8 cellular contexts compared by ENCODE assay signal in the genomic region with DNA sequence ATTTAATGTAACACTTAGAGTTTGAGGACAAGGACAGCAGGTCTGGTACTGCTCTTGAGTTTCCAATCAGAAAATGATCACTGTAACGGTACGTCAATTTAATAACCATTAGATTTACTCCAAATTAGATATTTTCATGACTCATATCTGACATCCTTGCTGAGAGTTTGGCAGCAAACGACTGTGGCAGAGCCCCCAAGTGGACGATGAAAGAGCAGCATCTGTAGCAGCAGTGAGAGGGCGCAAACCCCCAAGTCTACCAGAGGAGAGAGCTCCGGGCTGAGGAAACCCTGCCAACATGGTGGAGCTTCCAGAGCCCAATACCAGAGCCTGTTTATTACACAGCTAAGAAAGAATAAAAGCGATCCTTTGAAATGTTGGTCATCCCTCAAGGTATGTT.
DNase-seq lines count a peak whose midpoint lies in the region; ATAC-seq and TF ChIP-seq lines count a peak whose summit lies in the region.

No MANE protein-coding gene starts in this region.

- ATAC-seq in GM19438 (IDR thresholded peaks at IDR 0.05; ENCODE audit: low read depth, unreplicated experiment) (peak; percentile 96), HG03196 (IDR thresholded peaks at IDR 0.05; ENCODE audit: unreplicated experiment) (peak; percentile 97), body of pancreas (peak; percentile 87)

- DNase-seq in G401 (ENCODE audit: low spot score) (peak; percentile 6), NCI-H82 treated with DMSO at 0.1 percent for 48 hours (lab: John Stamatoyannopoulos, UW; ENCODE audit: unreplicated experiment) (peak; percentile 25), body of pancreas (peak; percentile 5 to 74 (median 56)), kidney epithelial cell (ENCODE audit: low read depth) (peak; percentile 34), superior temporal gyrus (ENCODE audit: extremely low spot score) (peak; percentile 45)
- no peak for DNase-seq in stimulated activated naive CD4-positive, alpha-beta T cell treated with Interleukin-2 at 50 U/mL for 16 hours (lab: John Stamatoyannopoulos, UW)

- H3K27me3 ChIP-seq in body of pancreas (no peaks in the 10 kb centered on the region), kidney epithelial cell (ENCODE audit: control insufficient read depth, insufficient read depth, low read length) (no peaks in the 10 kb centered on the region)

- H3K36me3 ChIP-seq in body of pancreas (replicated peaks in 1 of 2; ENCODE audit: insufficient read depth in 1 of 2, low read depth in 2 of 2) (no peaks in the 10 kb centered on the region), kidney epithelial cell (ENCODE audit: control insufficient read depth, insufficient read depth, low read length) (no peaks in the 10 kb centered on the region)

- 8 to 24% methylated on average over 7 of the region's 7 CpGs for WGBS in body of pancreas, 2 donors

- H3K4me1 ChIP-seq in body of pancreas = no peaks in the 10 kb centered on the region

- H3K4me3 ChIP-seq in body of pancreas = no peak overlapping the region
- H3K4me3 ChIP-seq in kidney epithelial cell (ENCODE audit: low read depth, low read length) = no peak overlapping the region

- no peaks in the 10 kb centered on the region for H3K9me3 ChIP-seq in body of pancreas

- TF ChIP-seq POLR2A in body of pancreas (IDR thresholded peaks at IDR 0.05) = no peak

- TF ChIP-seq CTCF in body of pancreas (IDR thresholded peaks at IDR 0.05) (peak in 6 of 7 experiments; percentile 12 to 65 (median 39)), kidney epithelial cell (IDR thresholded peaks at IDR 0.05; ENCODE audit: insufficient read depth, low read length, poor library complexity, severe bottlenecking) (peak; percentile 91)

- no peak overlapping the region for H3K27ac ChIP-seq in body of pancreas

- intact Hi-C loops in body of pancreas (cut with DNase I) = no loop called here

- in situ Hi-C loops in G401 (cut with HindIII; ENCODE audit: low sequenced_read_pairs) = no loop called here
